18 cellular contexts compared by ENCODE assay signal in genomic region chr4:32778025-32778424, GRCh38.
DNase-seq lines count a peak whose midpoint lies in the region; ATAC-seq, FAIRE-seq and TF ChIP-seq lines count a peak whose summit lies in the region.
"Had no signal": no experiment of that assay in that cellular context is flagged by ENCODE, and none has a peak within 500 bp of the region (broad histone marks: within the 10 kb centered on the region; RNA-seq: fewer than 3 reads in every experiment).

No MANE protein-coding gene starts in this region.

- H3K9ac ChIP-seq in IMR-90 (ENCODE audit: low read depth, low read length) = no peak overlapping the region

- H3K4me1 ChIP-seq in IMR-90 (ENCODE audit: control insufficient read depth, insufficient read depth, low read length) (no peaks in the 10 kb centered on the region), foreskin keratinocyte (no peaks in the 10 kb centered on the region), lower lobe of right lung (no peaks in the 10 kb centered on the region)

- no peak overlapping the region for H2AFZ ChIP-seq in IMR-90 (replicated peaks; ENCODE audit: low read length, poor library complexity)

- no peak overlapping the region for H3K4me3 ChIP-seq in IMR-90 (ENCODE audit: insufficient read depth, low read depth, low read length)
- H3K4me3 ChIP-seq in bronchial epithelial cell (ENCODE audit: low read depth, low read length) = no peak overlapping the region
- H3K4me3 ChIP-seq in lower lobe of right lung = no peak overlapping the region

- no peak overlapping the region for H3K4ac ChIP-seq in IMR-90 (ENCODE audit: low read depth, low read length)

- H3K18ac ChIP-seq in IMR-90 (ENCODE audit: low read depth, low read length) = no peak overlapping the region

- H2AK5ac ChIP-seq in IMR-90 (ENCODE audit: low read depth, low read length) = no peak overlapping the region

- TF ChIP-seq CTCF in IMR-90 (conservative IDR thresholded peaks at IDR 0.05; ENCODE audit: low read depth, low read length) (no peak), bronchial epithelial cell (IDR thresholded peaks at IDR 0.05; ENCODE audit: insufficient read depth, low read length, severe bottlenecking) (no peak), foreskin keratinocyte (conservative IDR thresholded peaks at IDR 0.05) (no peak), lower lobe of right lung (IDR thresholded peaks at IDR 0.05) (no peak)

- no peak overlapping the region for H3K27ac ChIP-seq in IMR-90 (ENCODE audit: insufficient read depth, low read length)
- no peak overlapping the region for H3K27ac ChIP-seq in foreskin keratinocyte
- H3K27ac ChIP-seq in lower lobe of right lung = no peak overlapping the region

- no peak for TF ChIP-seq RAD21 in IMR-90 (IDR thresholded peaks at IDR 0.05; ENCODE audit: low read length)

- H3K36me3 ChIP-seq in IMR-90 (ENCODE audit: control insufficient read depth, insufficient read depth, low read length) = no peaks in the 10 kb centered on the region
- no peaks in the 10 kb centered on the region for H3K36me3 ChIP-seq in bronchial epithelial cell (ENCODE audit: control insufficient read depth, insufficient read depth, low read length)
- no peaks in the 10 kb centered on the region for H3K36me3 ChIP-seq in lower lobe of right lung

- in situ Hi-C loops in IMR-90 (cut with MboI; ENCODE audit: low sequenced_read_pairs) = no loop called here

- H2BK5ac ChIP-seq in IMR-90 (ENCODE audit: low read depth, low read length, poor library complexity, severe bottlenecking) = no peak overlapping the region

- H2BK15ac ChIP-seq in IMR-90 (ENCODE audit: low read depth, low read length) = no peak overlapping the region

- dilution Hi-C loops in IMR-90 (cut with HindIII; ENCODE audit: low sequenced_read_pairs, unreplicated experiment) = no loop called here

- H3K4me2 ChIP-seq in IMR-90 (ENCODE audit: low read depth, low read length) = no peak overlapping the region

- DNase-seq in HPDE6-E6E7 (ENCODE audit: extremely low spot score) (peak; percentile 26), IMR-90 (no peak), bronchial epithelial cell (ENCODE audit: low read depth) (peak; percentile 83), foreskin keratinocyte (peak; percentile 57 to 81), SKM-1 treated with dmso at 0.1 percent for 144 hours (lab: John Stamatoyannopoulos, UW; ENCODE audit: unreplicated experiment) (no peak), lower lobe of right lung (no peak)
- DNase-seq: C1 segment of cervical spinal cord; Calu3; CD4-positive, alpha-beta memory T cell; COR-L47; DMS53; DMS79 treated with DMSO at 0.1 percent for 48 hours; GF-D8; GOT3 had no signal

- CTCF ChIA-PET in IMR-90 (lab: Yijun Ruan, JAX) = no interaction called here

- no peaks in the 10 kb centered on the region for H3K9me1 ChIP-seq in IMR-90 (ENCODE audit: insufficient read depth, low read length)

- no peak for TF ChIP-seq POLR2A in IMR-90 (IDR thresholded peaks at IDR 0.05; ENCODE audit: low read depth, low read length)

- FAIRE-seq in bronchial epithelial cell (lab: Jason Lieb, UNC) = no peak
- FAIRE-seq: GM12891, GM18507, H54 had no signal

- H2BK120ac ChIP-seq in IMR-90 (ENCODE audit: low read depth, low read length) = no peak overlapping the region

- H3K56ac ChIP-seq in IMR-90 (ENCODE audit: extremely low read depth, insufficient read depth, low read length) = no peak overlapping the region

- no peak overlapping the region for H2AK9ac ChIP-seq in IMR-90 (replicated peaks; ENCODE audit: low read depth, low read length, poor library complexity)

- POLR2A ChIA-PET in IMR-90 (lab: Charles Lee; ENCODE audit: unreplicated experiment) = no interaction called here

- no peak overlapping the region for H4K8ac ChIP-seq in IMR-90 (ENCODE audit: low read depth in 2 of 2, low read length in 2 of 2)

- ATAC-seq in IMR-90 (ENCODE audit: low read depth) (no peak), foreskin keratinocyte (peak; percentile 46), lower lobe of right lung (no peak)
- ATAC-seq: HCT116 had no signal

- no peak overlapping the region for H4K5ac ChIP-seq in IMR-90 (ENCODE audit: low read depth, low read length)

- H3K79me1 ChIP-seq in IMR-90 (ENCODE audit: low read depth in 1 of 2, low read length in 2 of 2) = no peaks in the 10 kb centered on the region

- no TSS peak for BruUV-seq in IMR-90 (replicated peaks; lab: Mats Ljungman, UMichigan)

- no peak overlapping the region for H3K14ac ChIP-seq in IMR-90 (replicated peaks; ENCODE audit: low read depth, low read length)

- H4K20me1 ChIP-seq in IMR-90 (ENCODE audit: insufficient read depth, low read length) = no peaks in the 10 kb centered on the region

- H3K9me3 ChIP-seq in IMR-90 (ENCODE audit: control insufficient read depth, insufficient read depth, low read length) (no peaks in the 10 kb centered on the region), lower lobe of right lung (no peaks in the 10 kb centered on the region)

- intact Hi-C loops in IMR-90 (cut with micrococcal nuclease) (no loop called here), lower lobe of right lung (cut with DNase I) (no loop called here)

- no peak overlapping the region for H4K91ac ChIP-seq in IMR-90 (ENCODE audit: insufficient read depth, low read depth, low read length)

- no peak overlapping the region for H3K23ac ChIP-seq in IMR-90 (ENCODE audit: low read depth, low read length)

- no CpG with 5 or more reads among the region's 1 CpG for WGBS in IMR-90 (ENCODE audit: extremely low coverage in 2 of 2, insufficient read length in 1 of 2), 2 experiments

- H3K27me3 ChIP-seq in IMR-90 (ENCODE audit: control insufficient read depth, insufficient read depth, low read length) (no peaks in the 10 kb centered on the region), bronchial epithelial cell (ENCODE audit: control insufficient read depth, insufficient read depth, low read length) (no peaks in the 10 kb centered on the region), foreskin keratinocyte (no peaks in the 10 kb centered on the region), lower lobe of right lung (ENCODE audit: low read depth) (no peaks in the 10 kb centered on the region)

- no peak overlapping the region for H2BK20ac ChIP-seq in IMR-90 (ENCODE audit: low read depth, low read length)

TF ChIP-seq in IMR-90, 13 proteins besides CTCF, POLR2A, EP300 and RAD21:
- TF ChIP-seq MAFK (IDR thresholded peaks at IDR 0.05; ENCODE audit: low read depth, low read length) = no peak
- TF ChIP-seq CEBPB (IDR thresholded peaks at IDR 0.05; ENCODE audit: low read depth, low read length) = peak; percentile 65
- TF ChIP-seq NFE2L2 (IDR thresholded peaks at IDR 0.05; ENCODE audit: low read depth, low read length) = no peak
- TF ChIP-seq MAZ (IDR thresholded peaks at IDR 0.05; ENCODE audit: borderline replicate concordance, low read depth, low read length) = no peak

Comparison
In these comparisons a context has a peak if more than half of its experiments do, and no peak if none do; other contexts are left out.
1. DNase-seq: peak in HPDE6-E6E7 (single experiment), bronchial epithelial cell (single experiment) and foreskin keratinocyte (2 of 2); none in IMR-90 (single experiment), SKM-1 treated with dmso at 0.1 percent for 144 hours (single experiment) and lower lobe of right lung (single experiment).